Comparison of ENCODE assay signal across 8 cellular contexts in genomic region chrX:65985922-65986588, GRCh38. TPM values are rescaled to one million over a fixed set of nuclear protein-coding genes. Genes with fewer than 3 reads are reported as not detected.
DNase-seq lines count a peak whose midpoint lies in the region; ATAC-seq, FAIRE-seq and TF ChIP-seq lines count a peak whose summit lies in the region.

No MANE protein-coding gene starts in this region.

- no peak overlapping the region for H2AFZ ChIP-seq in astrocyte (ENCODE audit: low read depth, low read length)

- no peak overlapping the region for H3K9ac ChIP-seq in astrocyte (ENCODE audit: low read length)

- H4K20me1 ChIP-seq in astrocyte (ENCODE audit: insufficient read depth, low read length): no peaks in the 10 kb centered on the region

- no peaks in the 10 kb centered on the region for H3K36me3 ChIP-seq in astrocyte (ENCODE audit: insufficient read depth, low read length)

- no peak overlapping the region for H3K4me2 ChIP-seq in astrocyte (ENCODE audit: low read length)

- H3K9me3 Mint-ChIP-seq in T-helper 1 cell treated with Interleukin-12 subunit alpha and Interleukin-12 subunit beta and Interleukin-4 antibody, amounts not matched to agents 30 μg/mL and 1 μg/mL, for 36 hours: no peaks in the 10 kb centered on the region
- H3K9me3 Mint-ChIP-seq in astrocyte (ENCODE audit: unreplicated experiment) (no peaks in the 10 kb centered on the region), immature natural killer cell (no peaks in the 10 kb centered on the region)

- peak; percentile 42 for TF ChIP-seq CTCF in astrocyte (IDR thresholded peaks at IDR 0.05; ENCODE audit: insufficient read depth, low read depth, low read length)

- H3K79me2 ChIP-seq in astrocyte (ENCODE audit: insufficient read depth, low read length): no peaks in the 10 kb centered on the region

- H3K4me1 Mint-ChIP-seq in T-helper 1 cell treated with Interleukin-12 subunit alpha and Interleukin-12 subunit beta and Interleukin-4 antibody, amounts not matched to agents 30 μg/mL and 1 μg/mL, for 36 hours (ENCODE audit: low read depth): peaks cover 20% of the 10 kb centered on the region
- no peaks in the 10 kb centered on the region for H3K4me1 Mint-ChIP-seq in astrocyte (ENCODE audit: low read depth, unreplicated experiment)
- H3K4me1 Mint-ChIP-seq in immature natural killer cell: peaks cover 24 to 30% of the 10 kb centered on the region in 2 donors

- no peak overlapping the region for H3K27ac ChIP-seq in astrocyte (ENCODE audit: low read depth, low read length)

- DNase-seq in DMS53 treated with DMSO at 0.1 percent for 48 hours (lab: John Stamatoyannopoulos, UW; ENCODE audit: unreplicated experiment) (peak; percentile 35), astrocyte (ENCODE audit: low read depth) (peak; percentile 7), immature natural killer cell (peak; percentile 59 to 67 (median 65)), middle frontal gyrus (ENCODE audit: extremely low spot score, low spot score) (no peak)
- DNase-seq in Jurkat, Clone E6-1 (ENCODE audit: low read depth, low spot score): peak; percentile 84
- peak; percentile 39 to 48 for DNase-seq in stimulated activated CD4-positive, alpha-beta T cell treated with anti-CD3 and anti-CD28 coated beads, Interleukin-2, amount 100 ng/mL, for 24 hours

- no peaks in the 10 kb centered on the region for H3K4me1 ChIP-seq in astrocyte (ENCODE audit: insufficient read depth, low read length)

- FAIRE-seq in astrocyte (lab: Jason Lieb, UNC): peak; percentile 100

- no peaks in the 10 kb centered on the region for H3K36me3 Mint-ChIP-seq in T-helper 1 cell treated with Interleukin-12 subunit alpha and Interleukin-12 subunit beta and Interleukin-4 antibody, amounts not matched to agents 30 μg/mL and 1 μg/mL, for 36 hours (ENCODE audit: low read depth)
- H3K36me3 Mint-ChIP-seq in astrocyte (ENCODE audit: low read depth, unreplicated experiment) (no peaks in the 10 kb centered on the region), immature natural killer cell (peaks cover 0 to 3% (median 0%) of the 10 kb centered on the region in 3 donors)

- H3K4me3 ChIP-seq in Jurkat, Clone E6-1 (ENCODE audit: low read length): no peak overlapping the region
- H3K4me3 ChIP-seq in astrocyte (ENCODE audit: insufficient read depth, low read depth, low read length): no peak overlapping the region

- H3K27ac Mint-ChIP-seq in T-helper 1 cell treated with Interleukin-12 subunit alpha and Interleukin-12 subunit beta and Interleukin-4 antibody, amounts not matched to agents 30 μg/mL and 1 μg/mL, for 36 hours: peak overlapping the region; percentile 59
- H3K27ac Mint-ChIP-seq in astrocyte (ENCODE audit: unreplicated experiment) (no peak overlapping the region), immature natural killer cell (peak overlapping the region; percentile 43 to 85 (median 70))

- H3K4me3 Mint-ChIP-seq in T-helper 1 cell treated with Interleukin-12 subunit alpha and Interleukin-12 subunit beta and Interleukin-4 antibody, amounts not matched to agents 30 μg/mL and 1 μg/mL, for 36 hours: no peak overlapping the region
- H3K4me3 Mint-ChIP-seq in astrocyte (ENCODE audit: unreplicated experiment): no peak overlapping the region
- H3K4me3 Mint-ChIP-seq in immature natural killer cell: peak overlapping the region in 2 of 5 donors; percentile 23 to 53

- no peaks in the 10 kb centered on the region for H3K9me3 ChIP-seq in astrocyte (ENCODE audit: insufficient read depth, low read depth, low read length)

- no peaks in the 10 kb centered on the region for H3K27me3 Mint-ChIP-seq in T-helper 1 cell treated with Interleukin-12 subunit alpha and Interleukin-12 subunit beta and Interleukin-4 antibody, amounts not matched to agents 30 μg/mL and 1 μg/mL, for 36 hours (ENCODE audit: low read depth)
- H3K27me3 Mint-ChIP-seq in astrocyte (ENCODE audit: low read depth, unreplicated experiment) (no peaks in the 10 kb centered on the region), immature natural killer cell (ENCODE audit: low read depth in 3 of 3) (peaks cover 1 to 6% (median 4%) of the 10 kb centered on the region in 3 donors)

- H3K27me3 ChIP-seq in astrocyte (ENCODE audit: insufficient read depth, low read length): no peaks in the 10 kb centered on the region

- ATAC-seq in GM21526 (IDR thresholded peaks at IDR 0.05; ENCODE audit: low FRiP score, unreplicated experiment): peak; percentile 83

RNA-seq across cellular contexts. Expression of gene VSIG4, which starts 53.8 kb away (rescaled TPM):
- not detected for polyA plus RNA-seq in Jurkat, Clone E6-1 (2012; ENCODE audit: insufficient read depth, insufficient read length)
- not detected in 2 replicates for total RNA-seq in astrocyte
- polyA plus RNA-seq in immature natural killer cell: not detected
